ENCODE assay signal across 18 cellular contexts in genomic region chr3:194097141-194097880, GRCh38. TPM values are rescaled to one million over a fixed set of nuclear protein-coding genes. Genes with fewer than 3 reads are reported as not detected.
DNase-seq lines count a peak whose midpoint lies in the region; ATAC-seq and TF ChIP-seq lines count a peak whose summit lies in the region.
"Had no signal": no experiment of that assay in that cellular context is flagged by ENCODE, and none has a peak within 500 bp of the region (broad histone marks: within the 10 kb centered on the region; RNA-seq: fewer than 3 reads in every experiment).

No MANE protein-coding gene starts in this region.

- H3K36me3 ChIP-seq in right atrium auricular region = no peaks in the 10 kb centered on the region
- H3K36me3 ChIP-seq in heart right ventricle = no peaks in the 10 kb centered on the region
- no peaks in the 10 kb centered on the region for H3K36me3 ChIP-seq in WERI-Rb-1
- H3K36me3 ChIP-seq: upper lobe of left lung had no signal

- DNase-seq in Right ventricle myocardium superior (no peak), right atrium auricular region (ENCODE audit: low spot score) (no peak), heart right ventricle (peak in 1 of 2 donors; percentile 38), nephron progenitor cell (no peak), WERI-Rb-1 (no peak), NCI-H2107 (lab: John Stamatoyannopoulos, UW) (no peak)
- no peak for DNase-seq in activated CD4-positive, alpha-beta T cell treated with anti-CD3 and anti-CD28 coated beads for 48 hours
- DNase-seq: activated CD8-positive, alpha-beta memory T cell treated with anti-CD3 and anti-CD28 coated beads, Interleukin-2, amount 50 U/mL, for 4 hours; activated naive CD4-positive, alpha-beta T cell treated with anti-CD3 and anti-CD28 coated beads, Interleukin-2, amount 10 ng/mL, durations not matched to agents 7 days and 5 days; COR-L47; effector CD4-positive, alpha-beta T cell; naive thymus-derived CD8-positive, alpha-beta T cell; T-cell; upper lobe of left lung had no signal

- H3K4me1 ChIP-seq in right atrium auricular region (peaks cover 0 to 28% of the 10 kb centered on the region in 2 donors), heart right ventricle (peaks cover 0 to 40% (median 31%) of the 10 kb centered on the region in 9 donors)

- intact Hi-C loops in Right ventricle myocardium superior (cut with DNase I) = no loop called here
- intact Hi-C loops in heart right ventricle (cut with DNase I) = loop anchor here in 2 of 10 donors (5.0 kb wide), 1 partner anchor 35 kb away; no protein-coding TSS in a partner anchor

- H3K27me3 Mint-ChIP-seq in nephron progenitor cell (ENCODE audit: low read depth, poor library complexity) = peaks cover 51% of the 10 kb centered on the region

- H3K4me1 Mint-ChIP-seq in nephron progenitor cell = peaks cover 79% of the 10 kb centered on the region

- no peaks in the 10 kb centered on the region for H3K27me3 ChIP-seq in right atrium auricular region
- peaks cover 0 to 35% (median 16%) of the 10 kb centered on the region in 7 donors for H3K27me3 ChIP-seq in heart right ventricle
- no peaks in the 10 kb centered on the region for H3K27me3 ChIP-seq in WERI-Rb-1 (ENCODE audit: insufficient read depth, low read depth, severe bottlenecking)
- H3K27me3 ChIP-seq: upper lobe of left lung had no signal

- ATAC-seq in Right ventricle myocardium superior (ENCODE audit: poor library complexity) (peak; percentile 67), heart right ventricle (peak; percentile 25 to 83 (median 70)), GM21381 (IDR thresholded peaks at IDR 0.05; ENCODE audit: unreplicated experiment) (no peak)
- ATAC-seq: HCT116; naive thymus-derived CD8-positive, alpha-beta T cell; stimulated activated effector memory CD8-positive, alpha-beta T cell treated with anti-CD3 and anti-CD28 coated beads, Interleukin-12 subunit alpha, Interleukin-12 subunit beta, amount 100 ng/mL, for 72 hours; T-cell had no signal

- no peaks in the 10 kb centered on the region for H3K9me3 Mint-ChIP-seq in nephron progenitor cell
- H3K9me3 Mint-ChIP-seq: activated naive CD4-positive, alpha-beta T cell treated with anti-CD3 and anti-CD28 coated beads, Interleukin-2, amount 10 ng/mL, durations not matched to agents 7 days and 5 days; naive thymus-derived CD8-positive, alpha-beta T cell; stimulated activated effector memory CD8-positive, alpha-beta T cell treated with anti-CD3 and anti-CD28 coated beads, Interleukin-12 subunit alpha, Interleukin-12 subunit beta, amount 100 ng/mL, for 72 hours; T-cell had no signal

- TF ChIP-seq CTCF in right atrium auricular region (IDR thresholded peaks at IDR 0.05) = no peak
- no peak for TF ChIP-seq CTCF in heart right ventricle (IDR thresholded peaks at IDR 0.05)
- no peak for TF ChIP-seq CTCF in nephron progenitor cell (IDR thresholded peaks at IDR 0.05)
- TF ChIP-seq CTCF in WERI-Rb-1 (IDR thresholded peaks at IDR 0.05; ENCODE audit: low read depth, low read length) = no peak

- H3K27ac ChIP-seq in right atrium auricular region (no peak overlapping the region), heart right ventricle (peak overlapping the region in 5 of 10 donors; percentile 19 to 56 (median 40)), WERI-Rb-1 (no peak overlapping the region)

- H3K9me3 ChIP-seq in right atrium auricular region (no peaks in the 10 kb centered on the region), heart right ventricle (no peaks in the 10 kb centered on the region), WERI-Rb-1 (ENCODE audit: severe bottlenecking) (no peaks in the 10 kb centered on the region)
- H3K9me3 ChIP-seq: upper lobe of left lung had no signal

- no peaks in the 10 kb centered on the region for H3K36me3 Mint-ChIP-seq in nephron progenitor cell (ENCODE audit: low read depth)
- H3K36me3 Mint-ChIP-seq: activated naive CD4-positive, alpha-beta T cell treated with anti-CD3 and anti-CD28 coated beads, Interleukin-2, amount 10 ng/mL, durations not matched to agents 7 days and 5 days; naive thymus-derived CD8-positive, alpha-beta T cell; stimulated activated effector memory CD8-positive, alpha-beta T cell treated with anti-CD3 and anti-CD28 coated beads, Interleukin-12 subunit alpha, Interleukin-12 subunit beta, amount 100 ng/mL, for 72 hours; T-cell had no signal

- peak overlapping the region; percentile 39 for H3K27ac Mint-ChIP-seq in nephron progenitor cell
- H3K27ac Mint-ChIP-seq: activated naive CD4-positive, alpha-beta T cell treated with anti-CD3 and anti-CD28 coated beads, Interleukin-2, amount 10 ng/mL, durations not matched to agents 7 days and 5 days; stimulated activated effector memory CD8-positive, alpha-beta T cell treated with anti-CD3 and anti-CD28 coated beads, Interleukin-12 subunit alpha, Interleukin-12 subunit beta, amount 100 ng/mL, for 72 hours; T-cell had no signal

- H3K4me3 Mint-ChIP-seq in nephron progenitor cell = peak overlapping the region; percentile 50
- H3K4me3 Mint-ChIP-seq: activated naive CD4-positive, alpha-beta T cell treated with anti-CD3 and anti-CD28 coated beads, Interleukin-2, amount 10 ng/mL, durations not matched to agents 7 days and 5 days; naive thymus-derived CD8-positive, alpha-beta T cell; stimulated activated effector memory CD8-positive, alpha-beta T cell treated with anti-CD3 and anti-CD28 coated beads, Interleukin-12 subunit alpha, Interleukin-12 subunit beta, amount 100 ng/mL, for 72 hours; T-cell had no signal

- H3K4me3 ChIP-seq in right atrium auricular region (no peak overlapping the region), heart right ventricle (no peak overlapping the region), WERI-Rb-1 (ENCODE audit: low read depth, low read length) (no peak overlapping the region)
- H3K4me3 ChIP-seq: skin epidermis, upper lobe of left lung had no signal

- WGBS in heart right ventricle, 2 donors = 45 to 49% methylated on average over 14 of the region's 14 CpGs

RNA-seq across cellular contexts. Expression of gene HES1, which starts 38.6 kb away (rescaled TPM):
- 11.1 TPM for total RNA-seq in Right ventricle myocardium superior
- total RNA-seq in right atrium auricular region = 10 to 100 TPM; 32.1 to 43.6 TPM
- 10 to 100 TPM in 9 of 10 donors, 1 to 10 TPM in 1; 6.8 to 43.2 (median 22.0) TPM for total RNA-seq in heart right ventricle
- 10 to 100 TPM; 11.2 to 22.8 TPM for polyA plus RNA-seq in heart right ventricle
- total RNA-seq: naive thymus-derived CD8-positive, alpha-beta T cell had no signal
- polyA plus RNA-seq: naive thymus-derived CD8-positive, alpha-beta T cell had no signal
